Comparison of ENCODE assay signal across 9 cellular contexts in the genomic region with DNA sequence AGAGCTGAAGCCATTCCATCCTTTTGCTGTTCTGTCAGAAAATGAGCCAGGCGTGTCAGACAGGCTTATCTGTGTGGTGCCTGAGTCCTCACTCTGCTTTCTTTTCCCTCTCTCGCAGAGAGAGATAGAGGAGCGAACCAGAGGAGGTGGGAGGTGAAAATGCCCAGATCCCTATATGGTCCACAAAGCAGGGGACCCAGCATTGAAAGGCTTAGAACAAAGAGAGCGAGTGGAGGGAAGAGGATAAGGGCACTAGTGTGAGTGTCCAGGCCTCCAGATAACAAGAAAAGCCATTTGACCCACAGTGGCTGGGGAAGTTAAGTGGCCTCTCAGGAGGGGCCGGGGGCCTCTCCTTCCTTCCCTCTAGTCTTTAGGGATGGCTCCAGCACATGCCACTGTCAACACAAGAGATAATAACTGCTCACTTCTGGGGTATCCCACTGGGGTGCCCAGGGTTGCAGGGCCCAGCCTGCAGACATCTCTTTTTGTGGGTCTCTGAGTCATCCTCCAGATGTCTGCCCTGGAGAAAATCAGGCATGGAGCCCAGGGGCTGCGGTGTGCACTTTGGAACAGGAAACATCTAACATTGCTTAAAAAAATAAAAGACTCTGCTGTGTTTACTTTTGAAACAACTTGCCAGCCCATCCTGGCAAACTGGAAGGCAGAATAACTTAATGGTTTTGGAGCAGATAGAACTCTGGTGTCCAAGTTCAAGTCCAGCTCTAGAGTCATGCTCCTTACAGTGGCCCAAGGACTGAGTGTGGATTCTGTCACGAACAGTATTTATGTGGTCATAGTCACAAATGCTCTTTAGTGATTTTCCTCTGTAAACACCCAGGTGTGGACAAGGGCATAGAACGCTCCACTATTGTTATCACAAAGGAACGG.
DNase-seq lines count a peak whose midpoint lies in the region; ATAC-seq and TF ChIP-seq lines count a peak whose summit lies in the region.
"Had no signal": no experiment of that assay in that cellular context is flagged by ENCODE, and none has a peak within 500 bp of the region (broad histone marks: within the 10 kb centered on the region; RNA-seq: fewer than 3 reads in every experiment).

No MANE protein-coding gene starts in this region.

- H3K4me1 Mint-ChIP-seq in CD4-positive, alpha-beta T cell (ENCODE audit: low read depth), result no peaks in the 10 kb centered on the region
- H3K4me1 Mint-ChIP-seq in Caco-2 (ENCODE audit: low read depth, unreplicated experiment), result no peaks in the 10 kb centered on the region

- no peaks in the 10 kb centered on the region for H3K79me2 ChIP-seq in osteoblast (ENCODE audit: insufficient read depth, low read length)

- no peak for ATAC-seq in CD4-positive, alpha-beta T cell (ENCODE audit: poor library complexity)

- intact Hi-C loops in CD4-positive, alpha-beta T cell (cut with DNase I, micrococcal nuclease), result no loop called here
- intact Hi-C loops in Caco-2 (cut with micrococcal nuclease; ENCODE audit: unreplicated experiment), result no loop called here

- no TSS peak for BruUV-seq in Caco-2 (replicated peaks; lab: Mats Ljungman, UMichigan)

- H3K9me3 Mint-ChIP-seq in CD4-positive, alpha-beta T cell, result no peaks in the 10 kb centered on the region
- H3K9me3 Mint-ChIP-seq in Caco-2 (ENCODE audit: unreplicated experiment), result no peaks in the 10 kb centered on the region

- H3K4me2 ChIP-seq in BLaER1, result peak overlapping the region; percentile 39
- peak overlapping the region; percentile 20 for H3K4me2 ChIP-seq in osteoblast (ENCODE audit: insufficient read depth, low read length)

- DNase-seq in RPMI8226, result peak; percentile 23
- DNase-seq in fibroblast of peridontal ligament (ENCODE audit: extremely low read depth), result peak; percentile 98
- DNase-seq in osteoblast (ENCODE audit: insufficient read length, low spot score, missing footprints), result peak; percentile 97
- DNase-seq in activated effector memory CD4-positive, alpha-beta T cell treated with Interleukin-2 at 50 U/mL for 16 hours, result no peak
- DNase-seq in CD4-positive, alpha-beta T cell, result no peak
- DNase-seq in Caco-2, result no peak
- no peak for DNase-seq in NK-92 treated with Interleukin-12 subunit alpha and Interleukin-12 subunit beta, amount 100 ng/mL, for 24 hours (lab: John Stamatoyannopoulos, UW)
- DNase-seq: stimulated activated CD4-positive, alpha-beta T cell treated with anti-CD3 and anti-CD28 coated beads, Interleukin-4, amount 100 ng/mL, for 4 hours had no signal

- no peak overlapping the region for H3K27ac Mint-ChIP-seq in CD4-positive, alpha-beta T cell
- H3K27ac Mint-ChIP-seq in Caco-2 (ENCODE audit: unreplicated experiment), result no peak overlapping the region

- no peaks in the 10 kb centered on the region for H4K20me1 ChIP-seq in BLaER1
- no peaks in the 10 kb centered on the region for H4K20me1 ChIP-seq in osteoblast (ENCODE audit: insufficient read depth, low read length)

- H3K36me3 Mint-ChIP-seq in CD4-positive, alpha-beta T cell (ENCODE audit: low read depth), result no peaks in the 10 kb centered on the region
- H3K36me3 Mint-ChIP-seq in Caco-2 (ENCODE audit: insufficient read depth, unreplicated experiment), result no peaks in the 10 kb centered on the region

- H3K9ac ChIP-seq in BLaER1, result no peak overlapping the region

- H3K4me3 Mint-ChIP-seq in CD4-positive, alpha-beta T cell, result no peak overlapping the region
- H3K4me3 Mint-ChIP-seq in Caco-2 (ENCODE audit: unreplicated experiment), result no peak overlapping the region

- no peaks in the 10 kb centered on the region for H3K36me3 ChIP-seq in BLaER1
- H3K36me3 ChIP-seq in osteoblast (ENCODE audit: insufficient read depth, low read length), result no peaks in the 10 kb centered on the region
- no peaks in the 10 kb centered on the region for H3K36me3 ChIP-seq in Caco-2 (ENCODE audit: control insufficient read depth, insufficient read depth, low read length)

- CTCF ChIA-PET in CD4-positive, alpha-beta T cell (lab: Charles Lee), result no interaction called here
- CTCF ChIA-PET in Caco-2 (lab: Charles Lee), result no interaction called here

- H3K4me1 ChIP-seq in BLaER1 (peaks cover 11% of the 10 kb centered on the region), osteoblast (ENCODE audit: insufficient read depth, low read length) (peaks cover 14% of the 10 kb centered on the region), Caco-2 (no peaks in the 10 kb centered on the region)

- H3K27ac ChIP-seq in BLaER1, result no peak overlapping the region
- no peak overlapping the region for H3K27ac ChIP-seq in osteoblast (ENCODE audit: low read depth, low read length)
- no peak overlapping the region for H3K27ac ChIP-seq in CD4-positive, alpha-beta T cell (ENCODE audit: low read depth, low read length)

- POLR2A ChIA-PET in CD4-positive, alpha-beta T cell (lab: Charles Lee), result no interaction called here
- POLR2A ChIA-PET in Caco-2 (lab: Charles Lee), result no interaction called here

- TF ChIP-seq CTCF in osteoblast (IDR thresholded peaks at IDR 0.05; ENCODE audit: extremely low read depth, low read depth, low read length), result no peak
- TF ChIP-seq CTCF in CD4-positive, alpha-beta T cell (IDR thresholded peaks at IDR 0.05), result no peak
- no peak for TF ChIP-seq CTCF in Caco-2 (IDR thresholded peaks at IDR 0.05; ENCODE audit: insufficient read depth in 1 of 2, low read depth in 1 of 2, low read length in 1 of 2, severe bottlenecking in 1 of 2, unreplicated experiment in 1 of 2)

- no peak overlapping the region for H2AFZ ChIP-seq in osteoblast (ENCODE audit: low read length)

- H3K9me3 ChIP-seq in BLaER1 (no peaks in the 10 kb centered on the region), osteoblast (ENCODE audit: low read depth, low read length) (peaks cover 2% of the 10 kb centered on the region), Caco-2 (peaks cover 3% of the 10 kb centered on the region; the same call in 1 of the 2 replicates)
- no peaks in the 10 kb centered on the region for H3K9me3 ChIP-seq in CD4-positive, alpha-beta T cell (ENCODE audit: control insufficient read depth, low read length)

- peaks cover 6% of the 10 kb centered on the region for H3K27me3 Mint-ChIP-seq in CD4-positive, alpha-beta T cell
- H3K27me3 Mint-ChIP-seq in Caco-2 (ENCODE audit: insufficient read depth, unreplicated experiment), result peaks cover 3% of the 10 kb centered on the region

- no peaks in the 10 kb centered on the region for H3K27me3 ChIP-seq in BLaER1
- H3K27me3 ChIP-seq in osteoblast (ENCODE audit: insufficient read depth, low read length), result peaks cover 68% of the 10 kb centered on the region
- no peaks in the 10 kb centered on the region for H3K27me3 ChIP-seq in CD4-positive, alpha-beta T cell (ENCODE audit: control insufficient read depth, insufficient read depth, low read length)
- no peaks in the 10 kb centered on the region for H3K27me3 ChIP-seq in Caco-2 (replicated peaks; ENCODE audit: control insufficient read depth, insufficient read depth, low read length)

- H3K4me3 ChIP-seq in BLaER1, result no peak overlapping the region
- H3K4me3 ChIP-seq in osteoblast (ENCODE audit: insufficient read depth, low read length), result no peak overlapping the region
- H3K4me3 ChIP-seq in Caco-2 (ENCODE audit: low read depth, low read length), result no peak overlapping the region

Comparison
In these comparisons a context has a peak if more than half of its experiments do, and no peak if none do; other contexts are left out.
1. DNase-seq: peak in RPMI8226 (single experiment), fibroblast of peridontal ligament (single experiment) and osteoblast (single experiment); none in activated effector memory CD4-positive, alpha-beta T cell treated with Interleukin-2 at 50 U/mL for 16 hours (single experiment), CD4-positive, alpha-beta T cell (0 of 10), Caco-2 (0 of 2) and NK-92 treated with Interleukin-12 subunit alpha and Interleukin-12 subunit beta, amount 100 ng/mL, for 24 hours (single experiment).